In the genomic region with DNA sequence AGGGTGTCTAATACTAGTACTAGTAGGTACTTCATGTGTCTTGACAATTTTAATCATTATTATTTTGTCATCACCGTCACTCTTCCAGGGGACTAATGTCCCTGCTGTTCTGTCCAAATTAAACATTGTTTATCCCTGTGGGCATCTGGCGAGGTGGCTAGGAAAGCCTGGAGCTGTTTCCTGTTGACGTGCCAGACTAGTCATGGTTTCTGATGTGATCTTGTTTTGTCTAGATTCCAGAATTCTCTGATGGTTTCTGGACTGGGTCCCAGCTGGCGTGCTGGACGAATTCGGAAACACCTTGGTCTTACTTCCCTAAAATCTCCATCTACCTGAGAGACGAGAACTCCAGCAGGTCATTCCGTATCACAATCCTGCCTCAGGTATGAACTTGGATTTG, we compare ENCODE assay signal across 1 cellular context.
TF ChIP-seq lines count a peak whose summit lies in the region.

No MANE protein-coding gene starts in this region.

TF ChIP-seq in HepG2, 621 proteins besides CTCF, POLR2A, EP300 and RAD21 (continued from another document):
- TF ChIP-seq, protein P1, sequence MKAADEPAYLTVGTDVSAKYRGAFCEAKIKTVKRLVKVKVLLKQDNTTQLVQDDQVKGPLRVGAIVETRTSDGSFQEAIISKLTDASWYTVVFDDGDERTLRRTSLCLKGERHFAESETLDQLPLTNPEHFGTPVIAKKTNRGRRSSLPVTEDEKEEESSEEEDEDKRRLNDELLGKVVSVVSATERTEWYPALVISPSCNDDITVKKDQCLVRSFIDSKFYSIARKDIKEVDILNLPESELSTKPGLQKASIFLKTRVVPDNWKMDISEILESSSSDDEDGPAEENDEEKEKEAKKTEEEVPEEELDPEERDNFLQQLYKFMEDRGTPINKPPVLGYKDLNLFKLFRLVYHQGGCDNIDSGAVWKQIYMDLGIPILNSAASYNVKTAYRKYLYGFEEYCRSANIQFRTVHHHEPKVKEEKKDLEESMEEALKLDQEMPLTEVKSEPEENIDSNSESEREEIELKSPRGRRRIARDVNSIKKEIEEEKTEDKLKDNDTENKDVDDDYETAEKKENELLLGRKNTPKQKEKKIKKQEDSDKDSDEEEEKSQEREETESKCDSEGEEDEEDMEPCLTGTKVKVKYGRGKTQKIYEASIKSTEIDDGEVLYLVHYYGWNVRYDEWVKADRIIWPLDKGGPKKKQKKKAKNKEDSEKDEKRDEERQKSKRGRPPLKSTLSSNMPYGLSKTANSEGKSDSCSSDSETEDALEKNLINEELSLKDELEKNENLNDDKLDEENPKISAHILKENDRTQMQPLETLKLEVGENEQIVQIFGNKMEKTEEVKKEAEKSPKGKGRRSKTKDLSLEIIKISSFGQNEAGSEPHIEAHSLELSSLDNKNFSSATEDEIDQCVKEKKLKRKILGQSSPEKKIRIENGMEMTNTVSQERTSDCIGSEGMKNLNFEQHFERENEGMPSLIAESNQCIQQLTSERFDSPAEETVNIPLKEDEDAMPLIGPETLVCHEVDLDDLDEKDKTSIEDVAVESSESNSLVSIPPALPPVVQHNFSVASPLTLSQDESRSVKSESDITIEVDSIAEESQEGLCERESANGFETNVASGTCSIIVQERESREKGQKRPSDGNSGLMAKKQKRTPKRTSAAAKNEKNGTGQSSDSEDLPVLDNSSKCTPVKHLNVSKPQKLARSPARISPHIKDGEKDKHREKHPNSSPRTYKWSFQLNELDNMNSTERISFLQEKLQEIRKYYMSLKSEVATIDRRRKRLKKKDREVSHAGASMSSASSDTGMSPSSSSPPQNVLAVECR (CRISPR knock-in tag; IDR thresholded peaks at IDR 0.05; ENCODE audit: borderline replicate concordance), result no peak
- TF ChIP-seq DPF2 (CRISPR knock-in tag; IDR thresholded peaks at IDR 0.05; ENCODE audit: borderline replicate concordance, low read depth) (no peak), ZNF34 (CRISPR knock-in tag; IDR thresholded peaks at IDR 0.05; ENCODE audit: borderline replicate concordance) (no peak), RNF2 (conservative IDR thresholded peaks at IDR 0.05; ENCODE audit: low read depth) (no peak)
